ENCODE assay signal across 1 cellular context in genomic region chr5:150246835-150247234, GRCh38.
TF ChIP-seq lines count a peak whose summit lies in the region.

No MANE protein-coding gene starts in this region.

TF ChIP-seq in K562, 482 proteins besides CTCF, POLR2A, EP300 and RAD21:
- TF ChIP-seq DNMT1 (IDR thresholded peaks at IDR 0.05): no peak
- TF ChIP-seq ZZZ3 (IDR thresholded peaks at IDR 0.05): no peak
- TF ChIP-seq SP2 (IDR thresholded peaks at IDR 0.05; ENCODE audit: extremely low read depth, low read depth, low read length, poor library complexity, severe bottlenecking): no peak
- TF ChIP-seq, protein P1, sequence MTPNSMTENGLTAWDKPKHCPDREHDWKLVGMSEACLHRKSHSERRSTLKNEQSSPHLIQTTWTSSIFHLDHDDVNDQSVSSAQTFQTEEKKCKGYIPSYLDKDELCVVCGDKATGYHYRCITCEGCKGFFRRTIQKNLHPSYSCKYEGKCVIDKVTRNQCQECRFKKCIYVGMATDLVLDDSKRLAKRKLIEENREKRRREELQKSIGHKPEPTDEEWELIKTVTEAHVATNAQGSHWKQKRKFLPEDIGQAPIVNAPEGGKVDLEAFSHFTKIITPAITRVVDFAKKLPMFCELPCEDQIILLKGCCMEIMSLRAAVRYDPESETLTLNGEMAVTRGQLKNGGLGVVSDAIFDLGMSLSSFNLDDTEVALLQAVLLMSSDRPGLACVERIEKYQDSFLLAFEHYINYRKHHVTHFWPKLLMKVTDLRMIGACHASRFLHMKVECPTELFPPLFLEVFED (CRISPR knock-in tag; conservative IDR thresholded peaks at IDR 0.05): no peak
- TF ChIP-seq ESRRA (IDR thresholded peaks at IDR 0.05; ENCODE audit: borderline replicate concordance, low read depth): no peak
- no peak for TF ChIP-seq ZNF57 (CRISPR knock-in tag; IDR thresholded peaks at IDR 0.05)
- TF ChIP-seq ZNF586 (CRISPR knock-in tag; conservative IDR thresholded peaks at IDR 0.05): no peak
- 0 out of 2 replicates have a peak, but pooled peaks have one; percentile 25 for TF ChIP-seq ZNF76 (CRISPR knock-in tag; IDR thresholded peaks at IDR 0.05; ENCODE audit: borderline replicate concordance)
- no peak for TF ChIP-seq ETS2 (tag; IDR thresholded peaks at IDR 0.05; ENCODE audit: borderline replicate concordance, poor library complexity, severe bottlenecking)
- no peak for TF ChIP-seq ZNF717 (CRISPR knock-in tag; IDR thresholded peaks at IDR 0.05)
- TF ChIP-seq POLR2AphosphoS2 (IDR thresholded peaks at IDR 0.05; ENCODE audit: low read length): no peak
- no peak for TF ChIP-seq GATAD2A (IDR thresholded peaks at IDR 0.05)
- TF ChIP-seq CHD4 (IDR thresholded peaks at IDR 0.05; ENCODE audit: insufficient read depth, insufficient replicate concordance, low read depth, low read length, poor library complexity, severe bottlenecking): no peak
- no peak for TF ChIP-seq ELF4 (CRISPR knock-in tag; IDR thresholded peaks at IDR 0.05)
- TF ChIP-seq, protein P2, sequence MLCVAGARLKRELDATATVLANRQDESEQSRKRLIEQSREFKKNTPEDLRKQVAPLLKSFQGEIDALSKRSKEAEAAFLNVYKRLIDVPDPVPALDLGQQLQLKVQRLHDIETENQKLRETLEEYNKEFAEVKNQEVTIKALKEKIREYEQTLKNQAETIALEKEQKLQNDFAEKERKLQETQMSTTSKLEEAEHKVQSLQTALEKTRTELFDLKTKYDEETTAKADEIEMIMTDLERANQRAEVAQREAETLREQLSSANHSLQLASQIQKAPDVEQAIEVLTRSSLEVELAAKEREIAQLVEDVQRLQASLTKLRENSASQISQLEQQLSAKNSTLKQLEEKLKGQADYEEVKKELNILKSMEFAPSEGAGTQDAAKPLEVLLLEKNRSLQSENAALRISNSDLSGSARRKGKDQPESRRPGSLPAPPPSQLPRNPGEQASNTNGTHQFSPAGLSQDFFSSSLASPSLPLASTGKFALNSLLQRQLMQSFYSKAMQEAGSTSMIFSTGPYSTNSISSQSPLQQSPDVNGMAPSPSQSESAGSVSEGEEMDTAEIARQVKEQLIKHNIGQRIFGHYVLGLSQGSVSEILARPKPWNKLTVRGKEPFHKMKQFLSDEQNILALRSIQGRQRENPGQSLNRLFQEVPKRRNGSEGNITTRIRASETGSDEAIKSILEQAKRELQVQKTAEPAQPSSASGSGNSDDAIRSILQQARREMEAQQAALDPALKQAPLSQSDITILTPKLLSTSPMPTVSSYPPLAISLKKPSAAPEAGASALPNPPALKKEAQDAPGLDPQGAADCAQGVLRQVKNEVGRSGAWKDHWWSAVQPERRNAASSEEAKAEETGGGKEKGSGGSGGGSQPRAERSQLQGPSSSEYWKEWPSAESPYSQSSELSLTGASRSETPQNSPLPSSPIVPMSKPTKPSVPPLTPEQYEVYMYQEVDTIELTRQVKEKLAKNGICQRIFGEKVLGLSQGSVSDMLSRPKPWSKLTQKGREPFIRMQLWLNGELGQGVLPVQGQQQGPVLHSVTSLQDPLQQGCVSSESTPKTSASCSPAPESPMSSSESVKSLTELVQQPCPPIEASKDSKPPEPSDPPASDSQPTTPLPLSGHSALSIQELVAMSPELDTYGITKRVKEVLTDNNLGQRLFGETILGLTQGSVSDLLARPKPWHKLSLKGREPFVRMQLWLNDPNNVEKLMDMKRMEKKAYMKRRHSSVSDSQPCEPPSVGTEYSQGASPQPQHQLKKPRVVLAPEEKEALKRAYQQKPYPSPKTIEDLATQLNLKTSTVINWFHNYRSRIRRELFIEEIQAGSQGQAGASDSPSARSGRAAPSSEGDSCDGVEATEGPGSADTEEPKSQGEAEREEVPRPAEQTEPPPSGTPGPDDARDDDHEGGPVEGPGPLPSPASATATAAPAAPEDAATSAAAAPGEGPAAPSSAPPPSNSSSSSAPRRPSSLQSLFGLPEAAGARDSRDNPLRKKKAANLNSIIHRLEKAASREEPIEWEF (CRISPR knock-in tag; IDR thresholded peaks at IDR 0.05): no peak
- TF ChIP-seq LCOR (CRISPR knock-in tag; IDR thresholded peaks at IDR 0.05): no peak
- TF ChIP-seq MCM2 (IDR thresholded peaks at IDR 0.05; ENCODE audit: low read depth): no peak
- TF ChIP-seq ZNF79 (CRISPR knock-in tag; IDR thresholded peaks at IDR 0.05; ENCODE audit: low read depth): no peak
- TF ChIP-seq STAT5B (CRISPR knock-in tag; IDR thresholded peaks at IDR 0.05): no peak
- TF ChIP-seq OTX1 (CRISPR knock-in tag; IDR thresholded peaks at IDR 0.05): no peak
- no peak for TF ChIP-seq NCOA6 (IDR thresholded peaks at IDR 0.05)
- no peak for TF ChIP-seq CTCFL (IDR thresholded peaks at IDR 0.05; ENCODE audit: borderline replicate concordance, insufficient read depth, low read depth, low read length, poor library complexity, severe bottlenecking)
- TF ChIP-seq MTA3 (IDR thresholded peaks at IDR 0.05; ENCODE audit: borderline replicate concordance): no peak
- TF ChIP-seq SP1 (CRISPR knock-in tag; IDR thresholded peaks at IDR 0.05): no peak
- no peak for TF ChIP-seq NFATC3 (IDR thresholded peaks at IDR 0.05)
- TF ChIP-seq DMBX1 (CRISPR knock-in tag; IDR thresholded peaks at IDR 0.05; ENCODE audit: borderline replicate concordance): peak; percentile 4; the same call in 1 of the 2 replicates
- TF ChIP-seq ZNF77 (CRISPR knock-in tag; IDR thresholded peaks at IDR 0.05): no peak
- no peak for TF ChIP-seq ZSCAN32 (CRISPR knock-in tag; IDR thresholded peaks at IDR 0.05)
- TF ChIP-seq, protein P3, sequence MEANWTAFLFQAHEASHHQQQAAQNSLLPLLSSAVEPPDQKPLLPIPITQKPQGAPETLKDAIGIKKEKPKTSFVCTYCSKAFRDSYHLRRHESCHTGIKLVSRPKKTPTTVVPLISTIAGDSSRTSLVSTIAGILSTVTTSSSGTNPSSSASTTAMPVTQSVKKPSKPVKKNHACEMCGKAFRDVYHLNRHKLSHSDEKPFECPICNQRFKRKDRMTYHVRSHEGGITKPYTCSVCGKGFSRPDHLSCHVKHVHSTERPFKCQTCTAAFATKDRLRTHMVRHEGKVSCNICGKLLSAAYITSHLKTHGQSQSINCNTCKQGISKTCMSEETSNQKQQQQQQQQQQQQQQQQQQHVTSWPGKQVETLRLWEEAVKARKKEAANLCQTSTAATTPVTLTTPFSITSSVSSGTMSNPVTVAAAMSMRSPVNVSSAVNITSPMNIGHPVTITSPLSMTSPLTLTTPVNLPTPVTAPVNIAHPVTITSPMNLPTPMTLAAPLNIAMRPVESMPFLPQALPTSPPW (CRISPR knock-in tag; IDR thresholded peaks at IDR 0.05): no peak
- TF ChIP-seq NBN (IDR thresholded peaks at IDR 0.05; ENCODE audit: low read depth): no peak
- TF ChIP-seq SAP30 (IDR thresholded peaks at IDR 0.05; ENCODE audit: borderline replicate concordance, insufficient read depth, low read depth, low read length, poor library complexity, severe bottlenecking): no peak
- 0 out of 2 replicates have a peak, but pooled peaks have one; percentile 48 for TF ChIP-seq ZNF165 (CRISPR knock-in tag; IDR thresholded peaks at IDR 0.05; ENCODE audit: borderline replicate concordance)
- TF ChIP-seq ZNF766 (CRISPR knock-in tag; conservative IDR thresholded peaks at IDR 0.05): 0 out of 2 replicates have a peak, but pooled peaks have one; percentile 24
- TF ChIP-seq PPARD (CRISPR knock-in tag; IDR thresholded peaks at IDR 0.05): no peak
- no peak for TF ChIP-seq NUFIP1 (IDR thresholded peaks at IDR 0.05; ENCODE audit: partially characterized antibody)
- TF ChIP-seq ZNF583 (CRISPR knock-in tag; IDR thresholded peaks at IDR 0.05): 0 out of 2 replicates have a peak, but pooled peaks have one; percentile 45
- no peak for TF ChIP-seq HNRNPH1 (optimal IDR thresholded peaks at IDR 0.05; ENCODE audit: low read depth, low read length)
- 0 out of 2 replicates have a peak, but pooled peaks have one; percentile 59 for TF ChIP-seq ERF (CRISPR knock-in tag; IDR thresholded peaks at IDR 0.05)
- TF ChIP-seq FOXJ3 (CRISPR knock-in tag; IDR thresholded peaks at IDR 0.05): no peak
- TF ChIP-seq ZBTB17 (CRISPR knock-in tag; IDR thresholded peaks at IDR 0.05): peak; percentile 64; the same call in 1 of the 2 replicates
- TF ChIP-seq RFX7 (CRISPR knock-in tag; IDR thresholded peaks at IDR 0.05): no peak
- TF ChIP-seq HIVEP1 (CRISPR knock-in tag; IDR thresholded peaks at IDR 0.05): 0 out of 2 replicates have a peak, but pooled peaks have one; percentile 27
- no peak for TF ChIP-seq KLF16 (IDR thresholded peaks at IDR 0.05)
